1 cellular context compared by ENCODE assay signal in the genomic region with DNA sequence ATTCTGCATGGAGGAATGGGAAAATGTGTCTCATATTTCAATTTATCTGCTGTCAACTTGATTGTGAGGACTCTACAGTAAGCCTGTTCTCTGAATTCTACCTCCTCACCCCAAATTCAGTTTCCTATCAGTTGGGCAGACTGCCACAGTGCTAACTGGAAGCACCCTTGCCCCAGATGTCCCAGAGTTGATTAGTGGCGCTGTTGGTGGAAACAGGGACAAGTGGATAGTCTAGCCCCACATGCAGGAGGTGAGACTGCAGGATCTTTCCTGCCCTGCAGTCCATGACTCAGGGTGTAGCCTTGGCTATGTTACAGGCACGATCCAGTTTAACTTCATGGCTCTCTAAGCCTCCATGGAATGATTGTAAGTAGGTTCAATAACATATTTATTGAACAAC.
TF ChIP-seq lines count a peak whose summit lies in the region.

No MANE protein-coding gene starts in this region.

TF ChIP-seq in IMR-90, 13 proteins besides CTCF, POLR2A, EP300 and RAD21:
- TF ChIP-seq CHD1 (IDR thresholded peaks at IDR 0.05; ENCODE audit: low read depth, low read length) (no peak), RCOR1 (IDR thresholded peaks at IDR 0.05; ENCODE audit: insufficient replicate concordance, low read length) (no peak), FOS (IDR thresholded peaks at IDR 0.05; ENCODE audit: low read depth, low read length) (no peak), CEBPB (IDR thresholded peaks at IDR 0.05; ENCODE audit: low read depth, low read length) (no peak), MAFK (IDR thresholded peaks at IDR 0.05; ENCODE audit: low read depth, low read length) (no peak), MAZ (IDR thresholded peaks at IDR 0.05; ENCODE audit: borderline replicate concordance, low read depth, low read length) (no peak), RFX5 (IDR thresholded peaks at IDR 0.05; ENCODE audit: low read depth, low read length) (no peak), BHLHE40 (IDR thresholded peaks at IDR 0.05; ENCODE audit: low read depth, low read length) (no peak), MXI1 (IDR thresholded peaks at IDR 0.05; ENCODE audit: borderline replicate concordance, low read depth, low read length) (no peak), SMC3 (IDR thresholded peaks at IDR 0.05; ENCODE audit: low read depth, low read length) (no peak), NFE2L2 (IDR thresholded peaks at IDR 0.05; ENCODE audit: low read depth, low read length) (no peak)
- TF ChIP-seq, protein P1, sequence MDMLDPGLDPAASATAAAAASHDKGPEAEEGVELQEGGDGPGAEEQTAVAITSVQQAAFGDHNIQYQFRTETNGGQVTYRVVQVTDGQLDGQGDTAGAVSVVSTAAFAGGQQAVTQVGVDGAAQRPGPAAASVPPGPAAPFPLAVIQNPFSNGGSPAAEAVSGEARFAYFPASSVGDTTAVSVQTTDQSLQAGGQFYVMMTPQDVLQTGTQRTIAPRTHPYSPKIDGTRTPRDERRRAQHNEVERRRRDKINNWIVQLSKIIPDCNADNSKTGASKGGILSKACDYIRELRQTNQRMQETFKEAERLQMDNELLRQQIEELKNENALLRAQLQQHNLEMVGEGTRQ (IDR thresholded peaks at IDR 0.05; ENCODE audit: low read depth, low read length), result no peak
- TF ChIP-seq, protein P2, sequence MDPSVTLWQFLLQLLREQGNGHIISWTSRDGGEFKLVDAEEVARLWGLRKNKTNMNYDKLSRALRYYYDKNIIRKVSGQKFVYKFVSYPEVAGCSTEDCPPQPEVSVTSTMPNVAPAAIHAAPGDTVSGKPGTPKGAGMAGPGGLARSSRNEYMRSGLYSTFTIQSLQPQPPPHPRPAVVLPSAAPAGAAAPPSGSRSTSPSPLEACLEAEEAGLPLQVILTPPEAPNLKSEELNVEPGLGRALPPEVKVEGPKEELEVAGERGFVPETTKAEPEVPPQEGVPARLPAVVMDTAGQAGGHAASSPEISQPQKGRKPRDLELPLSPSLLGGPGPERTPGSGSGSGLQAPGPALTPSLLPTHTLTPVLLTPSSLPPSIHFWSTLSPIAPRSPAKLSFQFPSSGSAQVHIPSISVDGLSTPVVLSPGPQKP (IDR thresholded peaks at IDR 0.05; ENCODE audit: borderline replicate concordance, low read depth, low read length), result no peak
